ENCODE assay signal across 8 cellular contexts in the genomic region with DNA sequence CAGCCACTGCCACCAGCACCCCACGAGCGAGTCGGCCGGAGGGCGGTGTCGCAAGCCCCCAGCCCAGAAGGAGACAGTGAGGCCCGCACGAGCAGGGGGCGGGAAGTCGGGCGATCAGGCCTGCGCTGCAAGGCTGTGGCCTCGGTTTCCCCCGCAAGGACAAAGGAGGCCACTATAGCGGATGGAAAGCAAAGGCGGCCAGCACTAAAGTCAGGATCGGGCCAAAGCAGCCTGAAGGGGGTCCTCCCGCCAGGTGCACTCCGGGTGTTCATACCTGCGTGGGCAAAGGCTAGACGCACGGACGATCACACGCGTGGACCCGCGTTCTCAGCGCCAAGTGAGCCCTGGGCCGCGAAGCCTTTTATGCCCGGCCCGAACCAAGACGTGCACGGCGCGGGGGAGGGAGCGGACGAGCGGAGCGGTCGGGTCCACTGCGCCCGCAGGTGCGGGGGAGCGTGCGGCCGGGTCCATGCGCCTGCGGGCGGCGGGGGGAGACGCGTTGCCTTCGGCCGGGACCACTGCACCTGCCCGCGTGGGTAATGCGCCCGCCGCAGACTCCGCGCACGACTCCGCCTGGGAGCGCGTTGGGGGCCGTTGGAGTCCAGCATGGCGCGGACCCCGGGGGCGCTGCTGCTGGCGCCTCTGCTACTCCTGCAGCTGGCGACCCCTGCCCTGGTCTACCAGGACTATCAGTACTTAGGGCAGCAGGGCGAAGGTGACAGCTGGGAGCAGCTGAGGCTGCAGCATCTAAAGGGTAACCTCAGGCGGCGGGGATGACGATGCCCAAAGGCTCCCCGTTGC. TPM values are rescaled to one million over a fixed set of nuclear protein-coding genes. Genes with fewer than 3 reads are reported as not detected.
DNase-seq lines count a peak whose midpoint lies in the region; ATAC-seq and TF ChIP-seq lines count a peak whose summit lies in the region.

Gene PRDX2, minus strand, starts transcription at position 335 of the 801 bp plus-strand sequence. CDS start 539 bp downstream, outside the sequence.
Gene THSD8, plus strand, starts transcription at position 604 of the 801 bp plus-strand sequence. Its CDS starts 3 bp downstream, at position 607.

- intact Hi-C loops in Panc1 (cut with micrococcal nuclease; ENCODE audit: unreplicated experiment) (no loop called here), testis (cut with DNase I; ENCODE audit: low total_unique reads) (no loop called here)
- intact Hi-C loops in naive thymus-derived CD4-positive, alpha-beta T cell (cut with micrococcal nuclease), result loop anchor here (2.0 to 5.0 kb wide), 2 partner anchors 36 to 67 kb away; partner anchors contain the start of genes MAST1 (in 1 of the 2) and TRIR (in 1 of the 2)

- peak; percentile 64 for ATAC-seq in Panc1
- ATAC-seq in naive thymus-derived CD4-positive, alpha-beta T cell, result peak; percentile 76
- no peak for ATAC-seq in HG02938 (IDR thresholded peaks at IDR 0.05; ENCODE audit: unreplicated experiment)

- peaks cover 12 to 33% (median 31%) of the 10 kb centered on the region in 7 donors for H3K4me1 Mint-ChIP-seq in naive thymus-derived CD4-positive, alpha-beta T cell

- no TSS peak for BruUV-seq in Panc1 (replicated peaks; lab: Mats Ljungman, UMichigan)

- H3K27me3 ChIP-seq in Panc1 (ENCODE audit: control insufficient read depth, insufficient read depth, low read length) (no peaks in the 10 kb centered on the region), testis (no peaks in the 10 kb centered on the region)
- no peaks in the 10 kb centered on the region for H3K27me3 ChIP-seq in naive thymus-derived CD4-positive, alpha-beta T cell (ENCODE audit: control insufficient read depth in 2 of 2, insufficient read depth in 2 of 2, low read length in 2 of 2)

- H3K27me3 Mint-ChIP-seq in naive thymus-derived CD4-positive, alpha-beta T cell, result peaks cover 0 to 6% (median 0%) of the 10 kb centered on the region in 5 donors

- POLR2A ChIA-PET in Panc1 (lab: Charles Lee), result no interaction called here
- POLR2A ChIA-PET in naive thymus-derived CD4-positive, alpha-beta T cell (lab: Charles Lee), result interaction anchor here (0.7 to 5.1 kb wide), 7 partner anchors 9 to 89 kb away, joined by 3 to 31 read pairs (median 3); partner anchors contain the start of genes GCDH and JUNB

- peaks cover 3% of the 10 kb centered on the region; the same call in 1 of the 2 replicates for H3K4me1 ChIP-seq in Panc1 (ENCODE audit: control insufficient read depth, insufficient read depth, low read length)
- H3K4me1 ChIP-seq in naive thymus-derived CD4-positive, alpha-beta T cell (ENCODE audit: control insufficient read depth in 2 of 2, insufficient read depth in 2 of 2, low read length in 2 of 2), result peaks cover 19 to 20% of the 10 kb centered on the region in 2 donors
- H3K4me1 ChIP-seq in testis, result peaks cover 17% of the 10 kb centered on the region

- H3K27ac ChIP-seq in Panc1 (ENCODE audit: low read length) (0 out of 2 replicates have a peak within 1 kb of the TSS, but pooled peaks have one; percentile 48), testis (peak within 1 kb of the TSS; percentile 69 to 70)
- peak within 1 kb of the TSS; percentile 86 for H3K27ac ChIP-seq in naive thymus-derived CD4-positive, alpha-beta T cell (ENCODE audit: low read depth, low read length)

- peak within 1 kb of the TSS; percentile 85 to 92 (median 88) for H3K4me3 Mint-ChIP-seq in naive thymus-derived CD4-positive, alpha-beta T cell

- in situ Hi-C loops in Panc1 (cut with HindIII; ENCODE audit: low pct_unique_long_range_greater_than_20kb, low sequenced_read_pairs), result no loop called here

- 0% methylated on average over 67 of the region's 78 CpGs; no CpG with 5 or more reads in 1 of the 2 donors for WGBS in testis, 2 donors

- TF ChIP-seq CTCF in Panc1 (IDR thresholded peaks at IDR 0.05) (no peak), fibroblast of the aortic adventitia (IDR thresholded peaks at IDR 0.05; ENCODE audit: insufficient read depth, low read length) (no peak), testis (IDR thresholded peaks at IDR 0.05) (peak in 2 of 3 experiments; percentile 3 to 5)

- H3K4me3 ChIP-seq in Panc1 (ENCODE audit: low read depth in 2 of 2, low read length in 2 of 2), result peak within 1 kb of the TSS; percentile 53 to 58
- peak within 1 kb of the TSS; percentile 94 for H3K4me3 ChIP-seq in fibroblast of the aortic adventitia (ENCODE audit: low read depth, low read length)
- peak within 1 kb of the TSS; percentile 88 for H3K4me3 ChIP-seq in naive thymus-derived CD4-positive, alpha-beta T cell (ENCODE audit: low read length)
- H3K4me3 ChIP-seq in testis, result peak within 1 kb of the TSS; percentile 78 to 87

- H3K9me3 Mint-ChIP-seq in naive thymus-derived CD4-positive, alpha-beta T cell, result peaks cover 0 to 1% (median 0%) of the 10 kb centered on the region in 11 donors

- TF ChIP-seq POLR2A in testis (IDR thresholded peaks at IDR 0.05), result peak; percentile 14

- CTCF ChIA-PET in Panc1 (lab: Charles Lee), result no interaction called here
- CTCF ChIA-PET in naive thymus-derived CD4-positive, alpha-beta T cell (lab: Charles Lee), result interaction anchor here (0.9 to 9.8 kb wide), 5 partner anchors 19 to 46 kb away, joined by 3 to 169 read pairs (median 8); partner anchors contain the start of gene HOOK2

- H3K36me3 ChIP-seq in Panc1 (ENCODE audit: control insufficient read depth, insufficient read depth, low read length) (peaks cover 4% of the 10 kb centered on the region; the same call in 1 of the 2 replicates), testis (ENCODE audit: low read depth, missing control alignments) (no peaks in the 10 kb centered on the region)
- H3K36me3 ChIP-seq in naive thymus-derived CD4-positive, alpha-beta T cell (ENCODE audit: control insufficient read depth in 2 of 3, insufficient read depth in 3 of 3, low read length in 3 of 3), result peaks cover 0 to 28% (median 5%) of the 10 kb centered on the region in 3 experiments

- no peaks in the 10 kb centered on the region for H3K9me3 ChIP-seq in Panc1 (ENCODE audit: control insufficient read depth, insufficient read depth, low read depth, low read length)
- no peaks in the 10 kb centered on the region for H3K9me3 ChIP-seq in naive thymus-derived CD4-positive, alpha-beta T cell (ENCODE audit: control insufficient read depth in 2 of 3, low read length in 3 of 3)
- H3K9me3 ChIP-seq in testis, result no peaks in the 10 kb centered on the region

- DNase-seq in DMS53 treated with DMSO at 0.1 percent for 48 hours (lab: John Stamatoyannopoulos, UW; ENCODE audit: unreplicated experiment) (peak; percentile 47), HuH-7.5 (ENCODE audit: low spot score) (peak; percentile 85), Panc1 (ENCODE audit: low read depth, low spot score) (no peak), fibroblast of the aortic adventitia (ENCODE audit: low read depth) (peak; percentile 65), testis (peak; percentile 83)
- peak; percentile 90 for DNase-seq in activated effector memory CD4-positive, alpha-beta T cell treated with anti-CD3 and anti-CD28 coated beads, Interleukin-2, amount 50 U/mL, for 16 hours
- DNase-seq in naive thymus-derived CD4-positive, alpha-beta T cell, result peak; percentile 50 to 81 (median 66)

- H3K27ac Mint-ChIP-seq in naive thymus-derived CD4-positive, alpha-beta T cell, result peak within 1 kb of the TSS; percentile 59 to 90 (median 78)

- H3K36me3 Mint-ChIP-seq in naive thymus-derived CD4-positive, alpha-beta T cell, result peaks cover 0 to 7% (median 0%) of the 10 kb centered on the region in 5 donors

RNA-seq across cellular contexts. Expression of gene PRDX2, which starts in this region (rescaled TPM):
- total RNA-seq in Panc1 (2021; ENCODE audit: unreplicated experiment) (61.0 TPM), fibroblast of the aortic adventitia (ENCODE audit: low replicate concordance) (66.7 and 163 TPM in 2 replicates), testis (100 to 1,000 TPM in 1 of 2 donors, 10 to 100 TPM in 1; 72.1 to 117 TPM)
- 149 TPM for polyA plus RNA-seq in Panc1 (2012; ENCODE audit: insufficient read length)
- total RNA-seq in naive thymus-derived CD4-positive, alpha-beta T cell, result 100 to 1,000 TPM in 3 of 5 experiments, 10 to 100 TPM in 2; 75.1 to 297 (median 117) TPM
- 100 to 1,000 TPM; 313 to 359 TPM for polyA plus RNA-seq in naive thymus-derived CD4-positive, alpha-beta T cell
- 87.1 TPM for polyA plus RNA-seq in testis (ENCODE audit: insufficient read depth, low read depth, low replicate concordance)

RNA-seq across cellular contexts. Expression of gene THSD8, which starts in this region (rescaled TPM):
- 24.8 TPM for total RNA-seq in Panc1 (2021; ENCODE audit: unreplicated experiment)
- polyA plus RNA-seq in Panc1 (2012; ENCODE audit: insufficient read length), result 8.8 TPM
- total RNA-seq in fibroblast of the aortic adventitia (ENCODE audit: low replicate concordance), result not detected in 2 replicates
- 10 to 100 TPM in 1 of 5 experiments, 1 to 10 TPM in 2, under 1 TPM in 1, not detected in 1; 0.80 to 18.9 (median 2.1) TPM for total RNA-seq in naive thymus-derived CD4-positive, alpha-beta T cell
- polyA plus RNA-seq in naive thymus-derived CD4-positive, alpha-beta T cell, result not detected
- total RNA-seq in testis, result 10 to 100 TPM in 1 of 2 donors, 1 to 10 TPM in 1; 3.0 to 14.0 TPM
- polyA plus RNA-seq in testis (ENCODE audit: insufficient read depth, low read depth, low replicate concordance), result 27.9 TPM

Comparison
In these comparisons a context has a peak if more than half of its experiments do, and no peak if none do; other contexts are left out.
1. RNA of gene THSD8 (polyA plus RNA-seq): 27.9 TPM in testis (single experiment); not detected in naive thymus-derived CD4-positive, alpha-beta T cell; every median in the first group is over 10 times any median in the second.
2. CTCF ChIP-seq: peak in testis (2 of 3); none in Panc1 (single experiment) and fibroblast of the aortic adventitia (single experiment).
3. intact Hi-C loops: an anchor here in naive thymus-derived CD4-positive, alpha-beta T cell (2.0 to 5.0 kb wide); none called in Panc1 and testis.
4. Peak in every context shown above with its lines, with median percentiles within 50 percentile points of each other: H3K27ac ChIP-seq and H3K4me3 ChIP-seq.